Comparison of ENCODE assay signal across 9 cellular contexts in the genomic region with DNA sequence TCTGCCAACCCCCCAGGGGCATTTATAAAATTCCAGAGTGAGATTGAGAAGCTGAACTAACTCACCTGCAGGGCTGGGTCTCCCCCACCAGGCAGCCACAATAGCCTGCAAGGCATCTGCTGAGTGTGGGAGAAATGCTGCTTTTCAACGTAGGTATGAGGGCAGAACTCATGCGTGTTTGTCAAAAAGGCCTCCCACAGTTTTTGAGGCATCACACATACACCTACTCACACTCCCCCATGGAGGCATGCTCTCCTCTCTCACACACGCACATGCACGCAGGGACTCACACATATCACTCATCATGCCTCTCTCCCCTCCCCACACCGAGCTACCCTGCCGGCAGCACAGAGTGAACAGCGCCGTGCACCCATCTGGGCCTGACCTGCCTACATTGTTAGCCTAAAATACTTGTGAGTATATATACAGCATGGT.
DNase-seq lines count a peak whose midpoint lies in the region; ATAC-seq and TF ChIP-seq lines count a peak whose summit lies in the region.
"Had no signal": no experiment of that assay in that cellular context is flagged by ENCODE, and none has a peak within 500 bp of the region (broad histone marks: within the 10 kb centered on the region; RNA-seq: fewer than 3 reads in every experiment).

No MANE protein-coding gene starts in this region.

- H3K9me3 ChIP-seq in CD4-positive, alpha-beta memory T cell (ENCODE audit: control insufficient read depth in 1 of 2, low read length in 2 of 2): no peaks in the 10 kb centered on the region
- H3K9me3 ChIP-seq in mammary epithelial cell (replicated peaks; ENCODE audit: insufficient read depth, low read length) (peaks cover 38% of the 10 kb centered on the region), OCI-LY7 (ENCODE audit: low read length) (no peaks in the 10 kb centered on the region)

- H2AFZ ChIP-seq in mammary epithelial cell (ENCODE audit: low read depth, low read length): no peak overlapping the region
- no peak overlapping the region for H2AFZ ChIP-seq in OCI-LY7 (ENCODE audit: low read length)

- H3K4me2 ChIP-seq in mammary epithelial cell (ENCODE audit: insufficient read depth, low read depth, low read length) (no peak overlapping the region), OCI-LY7 (ENCODE audit: low read length) (no peak overlapping the region)

- no peak overlapping the region for H3K9ac ChIP-seq in mammary epithelial cell (ENCODE audit: insufficient read depth, low read length)

- H3K36me3 Mint-ChIP-seq in CD4-positive, alpha-beta memory T cell: no peaks in the 10 kb centered on the region
- peaks cover 2% of the 10 kb centered on the region for H3K36me3 Mint-ChIP-seq in IgD-negative memory B cell

- H3K27me3 Mint-ChIP-seq in CD4-positive, alpha-beta memory T cell: no peaks in the 10 kb centered on the region
- no peaks in the 10 kb centered on the region for H3K27me3 Mint-ChIP-seq in IgD-negative memory B cell

- CTCF ChIA-PET in CD4-positive, alpha-beta memory T cell (lab: Charles Lee; ENCODE audit: partially characterized antibody): interaction anchor here (0.9 to 3.7 kb wide), 13 partner anchors 15 to 424 kb away, joined by 3 to 45 read pairs (median 6); partner anchors contain the start of gene FGF9
- CTCF ChIA-PET in HEK293T (lab: Yijun Ruan, JAX): no interaction called here
- CTCF ChIA-PET in mammary epithelial cell (lab: Charles Lee; ENCODE audit: low non-redundant PET): no interaction called here
- CTCF ChIA-PET in OCI-LY7 (lab: Charles Lee; ENCODE audit: unreplicated experiment): no interaction called here

- peaks cover 0 to 5% (median 0%) of the 10 kb centered on the region in 8 donors for H3K9me3 Mint-ChIP-seq in CD4-positive, alpha-beta memory T cell
- H3K9me3 Mint-ChIP-seq in IgD-negative memory B cell: no peaks in the 10 kb centered on the region

- TF ChIP-seq CTCF in mammary epithelial cell (conservative IDR thresholded peaks at IDR 0.05 in 1 of 2, IDR thresholded peaks at IDR 0.05 in 1 of 2; ENCODE audit: extremely low read depth in 1 of 2, insufficient read depth in 1 of 2, low read depth in 1 of 2, low read length in 2 of 2) (no peak), OCI-LY7 (conservative IDR thresholded peaks at IDR 0.05; ENCODE audit: low read length) (no peak)

- peak overlapping the region; percentile 76 for H3K27ac ChIP-seq in CD4-positive, alpha-beta memory T cell (ENCODE audit: low read depth, low read length)
- H3K27ac ChIP-seq in mammary epithelial cell (ENCODE audit: insufficient read depth, low read depth, low read length): no peak overlapping the region
- no peak overlapping the region for H3K27ac ChIP-seq in OCI-LY7 (ENCODE audit: low read depth, low read length, poor library complexity, severe bottlenecking)
- H3K27ac ChIP-seq: VCaP had no signal

- intact Hi-C loops in CD4-positive, alpha-beta memory T cell (cut with micrococcal nuclease): loop anchor here (1.0 to 10.0 kb wide), 5 partner anchors 15 to 457 kb away; partner anchors contain the start of gene MICU2
- intact Hi-C loops in mammary epithelial cell (cut with micrococcal nuclease): no loop called here
- intact Hi-C loops in OCI-LY7 (cut with micrococcal nuclease; ENCODE audit: unreplicated experiment): no loop called here

- BruUV-seq in mammary epithelial cell (replicated peaks; lab: Mats Ljungman, UMichigan) (no TSS peak), OCI-LY7 (replicated peaks; lab: Mats Ljungman, UMichigan) (no TSS peak)

- in situ Hi-C loops in mammary epithelial cell (cut with MboI; ENCODE audit: low sequenced_read_pairs in 2 of 2): no loop called here

- peaks cover 72 to 98% (median 83%) of the 10 kb centered on the region in 4 donors for H3K4me1 Mint-ChIP-seq in CD4-positive, alpha-beta memory T cell
- H3K4me1 Mint-ChIP-seq in IgD-negative memory B cell: peaks cover 24 to 58% (median 32%) of the 10 kb centered on the region in 3 donors

- H3K4me1 ChIP-seq in CD4-positive, alpha-beta memory T cell (ENCODE audit: insufficient read depth, low read length): peaks cover 96% of the 10 kb centered on the region
- H3K4me1 ChIP-seq in mammary epithelial cell (ENCODE audit: insufficient read depth, low read length): no peaks in the 10 kb centered on the region
- no peaks in the 10 kb centered on the region for H3K4me1 ChIP-seq in OCI-LY7 (ENCODE audit: insufficient read depth, low read length, poor library complexity, severe bottlenecking)

- peak; percentile 56 to 81 (median 65) for DNase-seq in CD4-positive, alpha-beta memory T cell
- peak; percentile 8 to 43 (median 30) for DNase-seq in activated naive CD4-positive, alpha-beta T cell (lab: John Stamatoyannopoulos, UW)
- DNase-seq in stimulated activated CD4-positive, alpha-beta T cell treated with anti-CD3 and anti-CD28 coated beads, Interleukin-2, amount 100 ng/mL, for 48 hours: peak; percentile 35 to 38
- no peak for DNase-seq in HEK293T (ENCODE audit: extremely low spot score)
- no peak for DNase-seq in mammary epithelial cell
- DNase-seq in OCI-LY7 (ENCODE audit: low spot score): no peak

- no peaks in the 10 kb centered on the region for H3K79me2 ChIP-seq in mammary epithelial cell (ENCODE audit: insufficient read depth, low read length)
- H3K79me2 ChIP-seq in OCI-LY7 (ENCODE audit: insufficient read depth, low read depth, low read length): no peaks in the 10 kb centered on the region

- peak overlapping the region; percentile 92 to 100 (median 99) for H3K27ac Mint-ChIP-seq in CD4-positive, alpha-beta memory T cell
- peak overlapping the region; percentile 66 to 96 (median 78) for H3K27ac Mint-ChIP-seq in IgD-negative memory B cell

- peak overlapping the region; percentile 7 to 83 (median 67) for H3K4me3 Mint-ChIP-seq in CD4-positive, alpha-beta memory T cell
- H3K4me3 Mint-ChIP-seq in IgD-negative memory B cell: peak overlapping the region in 2 of 4 donors; percentile 19 to 53

- dilution Hi-C loops in mammary epithelial cell (cut with HindIII; ENCODE audit: low sequenced_read_pairs): no loop called here

- H4K20me1 ChIP-seq in mammary epithelial cell (ENCODE audit: insufficient read depth, low read length) (no peaks in the 10 kb centered on the region), OCI-LY7 (ENCODE audit: insufficient read depth, low read length) (no peaks in the 10 kb centered on the region)

- POLR2A ChIA-PET in CD4-positive, alpha-beta memory T cell (lab: Charles Lee; ENCODE audit: partially characterized antibody): interaction anchor here (0.7 to 4.5 kb wide), 20 partner anchors 12 to 457 kb away, joined by 3 to 35 read pairs (median 6); partner anchors contain the start of genes FGF9 and MICU2
- POLR2A ChIA-PET in HEK293T (lab: Yijun Ruan, JAX) (no interaction called here), OCI-LY7 (lab: Charles Lee) (no interaction called here)

- H3K4me3 ChIP-seq in CD4-positive, alpha-beta memory T cell (ENCODE audit: low read length in 2 of 2): no peak overlapping the region
- H3K4me3 ChIP-seq in mammary epithelial cell (replicated peaks in 1 of 3; ENCODE audit: insufficient read depth in 1 of 3, low read depth in 2 of 3, low read length in 3 of 3): no peak overlapping the region
- no peak overlapping the region for H3K4me3 ChIP-seq in OCI-LY7 (ENCODE audit: low read depth, low read length, poor library complexity, severe bottlenecking)

- peak; percentile 44 for ATAC-seq in GM21447 (IDR thresholded peaks at IDR 0.05; ENCODE audit: unreplicated experiment)

- no peaks in the 10 kb centered on the region for H3K9me2 ChIP-seq in OCI-LY7 (ENCODE audit: insufficient read depth, low read length)

- H3K36me3 ChIP-seq in CD4-positive, alpha-beta memory T cell (ENCODE audit: insufficient read depth, low read length): no peaks in the 10 kb centered on the region
- H3K36me3 ChIP-seq in mammary epithelial cell (ENCODE audit: insufficient read depth, low read length) (no peaks in the 10 kb centered on the region), OCI-LY7 (ENCODE audit: insufficient read depth, low read length) (no peaks in the 10 kb centered on the region)

- whole genome bisulfite sequencing in mammary epithelial cell (ENCODE audit: low coverage, missing lambda C conversion rate): 80% methylated on average over 8 of the region's 8 CpGs

- H3K27me3 ChIP-seq in CD4-positive, alpha-beta memory T cell (ENCODE audit: insufficient read depth, low read length): no peaks in the 10 kb centered on the region
- no peaks in the 10 kb centered on the region for H3K27me3 ChIP-seq in mammary epithelial cell (ENCODE audit: insufficient read depth, low read length)

TF ChIP-seq in HEK293T, 16 proteins besides CTCF, POLR2A, EP300 and RAD21:
- no peak for TF ChIP-seq ELF4 (IDR thresholded peaks at IDR 0.05)
- no peak for TF ChIP-seq FOXM1 (IDR thresholded peaks at IDR 0.05; ENCODE audit: borderline replicate concordance)
- no peak for TF ChIP-seq SUZ12 (IDR thresholded peaks at IDR 0.05)
- TF ChIP-seq TARDBP (IDR thresholded peaks at IDR 0.05): no peak
- TF ChIP-seq L3MBTL2 (conservative IDR thresholded peaks at IDR 0.05): no peak
- TF ChIP-seq ZNF384 (IDR thresholded peaks at IDR 0.05): no peak
- no peak for TF ChIP-seq NFRKB (IDR thresholded peaks at IDR 0.05)
- TF ChIP-seq FOXK2 (IDR thresholded peaks at IDR 0.05): no peak
- no peak for TF ChIP-seq ARNT (IDR thresholded peaks at IDR 0.05)
- TF ChIP-seq BHLHE40 (IDR thresholded peaks at IDR 0.05; ENCODE audit: borderline replicate concordance): no peak
- no peak for TF ChIP-seq HDGF (IDR thresholded peaks at IDR 0.05; ENCODE audit: borderline replicate concordance)

Comparison
In these comparisons a context has a peak if more than half of its experiments do, and no peak if none do; other contexts are left out.
1. DNase-seq: peak in CD4-positive, alpha-beta memory T cell (5 of 5), activated naive CD4-positive, alpha-beta T cell (4 of 4) and stimulated activated CD4-positive, alpha-beta T cell treated with anti-CD3 and anti-CD28 coated beads, Interleukin-2, amount 100 ng/mL, for 48 hours (2 of 2); none in HEK293T (single experiment), mammary epithelial cell (single experiment) and OCI-LY7 (single experiment).